13 cellular contexts compared by ENCODE assay signal in genomic region chr18:10290244-10291240, GRCh38.
DNase-seq lines count a peak whose midpoint lies in the region; ATAC-seq and TF ChIP-seq lines count a peak whose summit lies in the region.
"Had no signal": no experiment of that assay in that cellular context is flagged by ENCODE, and none has a peak within 500 bp of the region (broad histone marks: within the 10 kb centered on the region; RNA-seq: fewer than 3 reads in every experiment).

No MANE protein-coding gene starts in this region.

- H3K4me1 ChIP-seq in CD8-positive, alpha-beta memory T cell (ENCODE audit: insufficient read depth, low read length), result no peaks in the 10 kb centered on the region

- H3K27me3 ChIP-seq in CD8-positive, alpha-beta memory T cell (ENCODE audit: insufficient read depth, low read length, poor library complexity, severe bottlenecking), result no peaks in the 10 kb centered on the region

- peaks cover 2 to 12% (median 5%) of the 10 kb centered on the region in 5 donors for H3K9me3 Mint-ChIP-seq in CD8-positive, alpha-beta memory T cell

- no peak overlapping the region for H3K4me3 ChIP-seq in fibroblast of villous mesenchyme (ENCODE audit: low read depth, low read length)
- no peak overlapping the region for H3K4me3 ChIP-seq in CD8-positive, alpha-beta memory T cell (ENCODE audit: low read length)

- no peak overlapping the region for H3K4me3 Mint-ChIP-seq in CD8-positive, alpha-beta memory T cell
- H3K4me3 Mint-ChIP-seq: activated T-helper 1 cell treated with anti-CD3 and anti-CD28 coated beads, Interleukin-12 subunit alpha, Interleukin-12 subunit beta, Interleukin-2, Interleukin-4 antibody, amounts not matched to agents 30 ng/mL and 10 ng/mL and 1 ng/mL, durations not matched to agents 14 hours and 24 hours and 36 hours had no signal

- CTCF ChIA-PET in CD8-positive, alpha-beta memory T cell (lab: Charles Lee), result no interaction called here

- no peaks in the 10 kb centered on the region for H3K36me3 Mint-ChIP-seq in CD8-positive, alpha-beta memory T cell

- ATAC-seq in sciatic nerve (peak; percentile 17), HG02884 (IDR thresholded peaks at IDR 0.05; ENCODE audit: unreplicated experiment) (no peak), GM21737 (IDR thresholded peaks at IDR 0.05; ENCODE audit: unreplicated experiment) (no peak)

- intact Hi-C loops in sciatic nerve (cut with DNase I), result no loop called here

- peak; percentile 8 for DNase-seq in EL
- DNase-seq in NOMO-1 (lab: John Stamatoyannopoulos, UW; ENCODE audit: unreplicated experiment in 2 of 2), result peak; percentile 85 to 90
- peak; percentile 74 for DNase-seq in fibroblast of villous mesenchyme (ENCODE audit: low read depth)
- no peak for DNase-seq in sciatic nerve (ENCODE audit: low spot score)
- no peak for DNase-seq in cortex of kidney (lab: John Stamatoyannopoulos, UW)
- no peak for DNase-seq in CD8-positive, alpha-beta memory T cell
- DNase-seq: KG1; NCI-H524; stimulated activated CD4-positive, alpha-beta T cell treated with anti-CD3 and anti-CD28 coated beads, Interleukin-2, amount 100 ng/mL, for 24 hours; T-helper 2 cell had no signal

- H3K4me1 Mint-ChIP-seq in CD8-positive, alpha-beta memory T cell, result no peaks in the 10 kb centered on the region

- no peak overlapping the region for H3K27ac ChIP-seq in CD8-positive, alpha-beta memory T cell (ENCODE audit: low read depth, low read length)

- no peaks in the 10 kb centered on the region for H3K36me3 ChIP-seq in CD8-positive, alpha-beta memory T cell (ENCODE audit: insufficient read depth, low read length)

- H3K27ac Mint-ChIP-seq in CD8-positive, alpha-beta memory T cell, result no peak overlapping the region
- H3K27ac Mint-ChIP-seq: activated T-helper 1 cell treated with anti-CD3 and anti-CD28 coated beads, Interleukin-12 subunit alpha, Interleukin-12 subunit beta, Interleukin-2, Interleukin-4 antibody, amounts not matched to agents 30 ng/mL and 10 ng/mL and 1 ng/mL, durations not matched to agents 14 hours and 24 hours and 36 hours had no signal

- peaks cover 0 to 4% of the 10 kb centered on the region in 2 donors for H3K27me3 Mint-ChIP-seq in CD8-positive, alpha-beta memory T cell

- no peak for TF ChIP-seq CTCF in fibroblast of villous mesenchyme (IDR thresholded peaks at IDR 0.05; ENCODE audit: insufficient read depth, low read depth, low read length)

- H3K9me3 ChIP-seq in CD8-positive, alpha-beta memory T cell (ENCODE audit: low read length), result no peaks in the 10 kb centered on the region

- POLR2A ChIA-PET in CD8-positive, alpha-beta memory T cell (lab: Charles Lee), result no interaction called here

Comparison
In these comparisons a context has a peak if more than half of its experiments do, and no peak if none do; other contexts are left out.
1. DNase-seq: peak in EL (single experiment), NOMO-1 (2 of 2) and fibroblast of villous mesenchyme (single experiment); none in sciatic nerve (single experiment), cortex of kidney (single experiment) and CD8-positive, alpha-beta memory T cell (0 of 5).